8 cellular contexts compared by ENCODE assay signal in genomic region chr7:100585511-100586265, GRCh38. TPM values are rescaled to one million over a fixed set of nuclear protein-coding genes. Genes with fewer than 3 reads are reported as not detected.
DNase-seq lines count a peak whose midpoint lies in the region; ATAC-seq and TF ChIP-seq lines count a peak whose summit lies in the region.

TSS of gene LRCH4 (minus strand) at chr7:100586129. CDS start at chr7:100586100, 29 bp downstream.

- peak within 1 kb of the TSS; percentile 94 for H3K27ac ChIP-seq in urinary bladder (ENCODE audit: low read depth)

- H3K9me3 Mint-ChIP-seq in naive thymus-derived CD8-positive, alpha-beta T cell, result no peaks in the 10 kb centered on the region

- peak within 1 kb of the TSS in 7 of 10 donors; percentile 81 to 98 (median 97) for H3K27ac Mint-ChIP-seq in naive thymus-derived CD8-positive, alpha-beta T cell

- DNase-seq in DMS 273 (lab: John Stamatoyannopoulos, UW; ENCODE audit: unreplicated experiment) (peak; percentile 83), DMS 273 treated with DMSO at 0.1 percent for 48 hours (lab: John Stamatoyannopoulos, UW) (no peak), NCI-H345 (lab: John Stamatoyannopoulos, UW) (peak; percentile 63), activated T-cell treated with anti-CD3 and anti-CD28 coated beads for 4 hours (peak; percentile 39), erythroblast (lab: John Stamatoyannopoulos, UW) (peak; percentile 84 to 90)
- DNase-seq in naive thymus-derived CD8-positive, alpha-beta T cell, result peak in 8 of 10 donors; percentile 40 to 74 (median 62)

- peak within 1 kb of the TSS; percentile 93 to 100 (median 97) for H3K4me3 Mint-ChIP-seq in naive thymus-derived CD8-positive, alpha-beta T cell

- peak; percentile 99 for TF ChIP-seq POLR2A in erythroblast (IDR thresholded peaks at IDR 0.05; ENCODE audit: low read length)

- H3K4me1 ChIP-seq in urinary bladder (ENCODE audit: insufficient read depth), result no peaks in the 10 kb centered on the region

- H3K36me3 ChIP-seq in urinary bladder (ENCODE audit: insufficient read depth), result no peaks in the 10 kb centered on the region

- H3K36me3 Mint-ChIP-seq in naive thymus-derived CD8-positive, alpha-beta T cell, result peaks cover 4 to 6% (median 5%) of the 10 kb centered on the region in 3 donors

- ATAC-seq in HG02759 (IDR thresholded peaks at IDR 0.05; ENCODE audit: unreplicated experiment), result peak; percentile 25
- ATAC-seq in naive thymus-derived CD8-positive, alpha-beta T cell, result peak; percentile 14 to 24

- H3K4me1 Mint-ChIP-seq in naive thymus-derived CD8-positive, alpha-beta T cell, result peaks cover 21 to 41% (median 31%) of the 10 kb centered on the region in 4 donors

- POLR2A ChIA-PET in naive thymus-derived CD8-positive, alpha-beta T cell (lab: Charles Lee), result interaction anchor here (0.6 to 9.8 kb wide), 46 partner anchors 9 to 632 kb away, joined by 3 to 333 read pairs (median 6); partner anchors contain the start of genes AGFG2, GIGYF1, GNB2 and MEPCE

- under 1% methylated on average over 61 of the region's 61 CpGs for WGBS in urinary bladder

- H3K27me3 Mint-ChIP-seq in naive thymus-derived CD8-positive, alpha-beta T cell, result peaks cover 0 to 8% (median 3%) of the 10 kb centered on the region in 5 donors

- H3K4me3 ChIP-seq in urinary bladder (ENCODE audit: low read depth, low read length), result peak within 1 kb of the TSS; percentile 90

RNA-seq across cellular contexts. Expression of gene LRCH4, which starts in this region (rescaled TPM):
- 100 to 1,000 TPM; 447 to 454 TPM for total RNA-seq in naive thymus-derived CD8-positive, alpha-beta T cell
- polyA plus RNA-seq in naive thymus-derived CD8-positive, alpha-beta T cell, result 100 to 1,000 TPM; 131 to 180 (median 153) TPM
- total RNA-seq in urinary bladder, result 13.7 TPM
- 33.0 TPM for polyA plus RNA-seq in urinary bladder

Comparison
In these comparisons a context has a peak if more than half of its experiments do, and no peak if none do; other contexts are left out.
1. RNA of gene LRCH4 (total RNA-seq): 447 to 454 TPM in naive thymus-derived CD8-positive, alpha-beta T cell; 13.7 TPM in urinary bladder (single experiment); every median in the first group is over 10 times any median in the second.